9 cellular contexts compared by ENCODE assay signal in the genomic region with DNA sequence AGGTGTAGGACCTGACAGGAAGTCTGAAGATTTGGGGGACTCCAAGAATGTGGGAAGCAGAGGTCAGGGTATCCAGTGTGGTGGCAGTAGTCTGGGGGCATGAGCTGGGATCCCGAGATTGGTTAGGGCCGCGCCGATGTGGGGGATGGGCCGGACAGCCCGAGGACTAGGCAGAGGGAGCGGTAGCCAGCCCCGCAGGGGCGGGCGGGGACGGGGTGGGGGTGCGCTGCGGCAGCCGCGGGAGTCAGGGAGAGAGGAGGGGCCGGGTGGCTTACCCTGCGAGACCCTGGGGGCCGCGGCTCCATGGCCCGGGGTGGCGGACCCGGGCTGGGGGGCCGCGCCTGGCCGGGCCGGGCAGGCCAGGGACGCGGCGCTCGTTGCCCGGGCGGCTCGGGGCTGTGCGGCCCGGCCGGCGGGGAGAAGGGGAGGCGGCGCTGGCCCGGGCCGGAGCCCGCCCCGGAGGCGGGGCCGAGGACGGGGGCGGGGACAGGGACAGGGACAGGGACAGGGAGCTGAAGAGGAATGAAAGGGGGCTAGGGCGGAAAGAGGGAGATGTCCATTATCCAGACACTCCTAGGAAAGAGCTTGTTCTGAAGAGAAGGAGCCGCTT. TPM values are rescaled to one million over a fixed set of nuclear protein-coding genes. Genes with fewer than 3 reads are reported as not detected.
A peak's percentile ranks its signal among the peaks of the same experiment; 100 is the strongest.
DNase-seq lines count a peak whose midpoint lies in the region; ATAC-seq and TF ChIP-seq lines count a peak whose summit lies in the region.
"Had no signal": no experiment of that assay in that cellular context is flagged by ENCODE, and none has a peak within 500 bp of the region (broad histone marks: within the 10 kb centered on the region; RNA-seq: fewer than 3 reads in every experiment).

No MANE protein-coding gene starts in this region.

- peaks cover 0 to 81% of the 10 kb centered on the region in 2 experiments; a peak in 1 of 3 replicates for H3K36me3 ChIP-seq in HEK293 (ENCODE audit: control insufficient read depth in 2 of 2, insufficient read depth in 1 of 2, low read length in 2 of 2)

- peak overlapping the region; percentile 80 for H3K4me3 Mint-ChIP-seq in T-helper 17 cell
- peak overlapping the region; percentile 87 for H3K4me3 Mint-ChIP-seq in nephron progenitor cell
- H3K4me3 Mint-ChIP-seq: natural killer cell treated with Interleukin-12 subunit alpha and Interleukin-12 subunit beta and Interleukin-15 and Interleukin-18, amount 100 ng/mL, for 72 hours had no signal

- POLR2A ChIA-PET in HEK293 (lab: Yijun Ruan, JAX), result interaction anchor here (0.6 to 2.9 kb wide), 13 partner anchors 8 to 361 kb away, joined by 3 to 16 read pairs (median 3); partner anchors contain the start of genes CBX5 and HNRNPA1

- no peak overlapping the region for H3K27ac Mint-ChIP-seq in T-helper 17 cell
- no peak overlapping the region for H3K27ac Mint-ChIP-seq in nephron progenitor cell
- H3K27ac Mint-ChIP-seq: natural killer cell treated with Interleukin-12 subunit alpha and Interleukin-12 subunit beta and Interleukin-15 and Interleukin-18, amount 100 ng/mL, for 72 hours had no signal

- H3K27me3 Mint-ChIP-seq in T-helper 17 cell (no peaks in the 10 kb centered on the region), nephron progenitor cell (ENCODE audit: low read depth, poor library complexity) (peaks cover 7% of the 10 kb centered on the region)
- H3K27me3 Mint-ChIP-seq: natural killer cell treated with Interleukin-12 subunit alpha and Interleukin-12 subunit beta and Interleukin-15 and Interleukin-18, amount 100 ng/mL, for 72 hours had no signal

- H3K4me3 ChIP-seq in HEK293 (ENCODE audit: low read depth, low read length) (peak overlapping the region; percentile 42), fibroblast of pulmonary artery (replicated peaks; ENCODE audit: low read depth, low read length) (peak overlapping the region; percentile 59)

- CTCF ChIA-PET in HEK293 (lab: Yijun Ruan, JAX), result interaction anchor here (0.5 to 6.4 kb wide), 71 partner anchors 7 to 1555 kb away, joined by 3 to 85 read pairs (median 5); partner anchors contain the start of genes COPZ1, HOXC10, HOXC4 and HOXC9

- DNase-seq in AG20443 (ENCODE audit: low spot score), result peak; percentile 91
- no peak for DNase-seq in T-helper 17 cell
- peak; percentile 34 for DNase-seq in fibroblast of pulmonary artery (ENCODE audit: low read depth)
- DNase-seq in nephron progenitor cell, result peak; percentile 87
- DNase-seq in T-helper 9 cell, result no peak

- no peak for ATAC-seq in T-helper 17 cell
- no peak for ATAC-seq in GM21528 (IDR thresholded peaks at IDR 0.05; ENCODE audit: low FRiP score, unreplicated experiment)
- no peak for ATAC-seq in GM19023 (IDR thresholded peaks at IDR 0.05; ENCODE audit: unreplicated experiment)

- peaks cover 8% of the 10 kb centered on the region for H3K4me1 ChIP-seq in HEK293 (ENCODE audit: control insufficient read depth, insufficient read depth, low read length)

- no peaks in the 10 kb centered on the region for H3K9me3 Mint-ChIP-seq in nephron progenitor cell
- H3K9me3 Mint-ChIP-seq: natural killer cell treated with Interleukin-12 subunit alpha and Interleukin-12 subunit beta and Interleukin-15 and Interleukin-18, amount 100 ng/mL, for 72 hours had no signal

- H3K36me3 Mint-ChIP-seq in T-helper 17 cell (ENCODE audit: low read depth) (no peaks in the 10 kb centered on the region), nephron progenitor cell (ENCODE audit: low read depth) (peaks cover 11% of the 10 kb centered on the region)
- H3K36me3 Mint-ChIP-seq: natural killer cell treated with Interleukin-12 subunit alpha and Interleukin-12 subunit beta and Interleukin-15 and Interleukin-18, amount 100 ng/mL, for 72 hours had no signal

- H3K27ac ChIP-seq in HEK293 (ENCODE audit: extremely low read depth, low read depth, low read length), result no peak overlapping the region; the same call in 1 of the 2 replicates

- H3K4me1 Mint-ChIP-seq in T-helper 17 cell (peaks cover 14% of the 10 kb centered on the region), nephron progenitor cell (peaks cover 83% of the 10 kb centered on the region)

- TF ChIP-seq CTCF in HEK293 (tag by site-specific recombination; IDR thresholded peaks at IDR 0.05) (no peak), fibroblast of pulmonary artery (IDR thresholded peaks at IDR 0.05; ENCODE audit: low read length, missing control alignments) (no peak), nephron progenitor cell (IDR thresholded peaks at IDR 0.05) (no peak)

- H3K9me3 ChIP-seq in HEK293 (ENCODE audit: control insufficient read depth, insufficient read depth, low read depth, low read length), result no peaks in the 10 kb centered on the region
- no peaks in the 10 kb centered on the region for H3K9me3 ChIP-seq in T-helper 17 cell (ENCODE audit: control insufficient read depth, low read length, poor library complexity, severe bottlenecking)

TF ChIP-seq in HEK293, 187 proteins besides CTCF, POLR2A, EP300 and RAD21 (continues in another document):
- TF ChIP-seq GLIS2 (tag by site-specific recombination; IDR thresholded peaks at IDR 0.05), result peak; percentile 25; the same call in 1 of the 2 replicates
- no peak for TF ChIP-seq ZNF510 (tag by site-specific recombination; IDR thresholded peaks at IDR 0.05; ENCODE audit: insufficient replicate concordance)
- TF ChIP-seq ZNF692 (tag by site-specific recombination; IDR thresholded peaks at IDR 0.05), result no peak
- no peak for TF ChIP-seq ZNF239 (tag by site-specific recombination; IDR thresholded peaks at IDR 0.05)
- no peak for TF ChIP-seq ZNF404 (tag by site-specific recombination; IDR thresholded peaks at IDR 0.05)
- TF ChIP-seq, protein P1, sequence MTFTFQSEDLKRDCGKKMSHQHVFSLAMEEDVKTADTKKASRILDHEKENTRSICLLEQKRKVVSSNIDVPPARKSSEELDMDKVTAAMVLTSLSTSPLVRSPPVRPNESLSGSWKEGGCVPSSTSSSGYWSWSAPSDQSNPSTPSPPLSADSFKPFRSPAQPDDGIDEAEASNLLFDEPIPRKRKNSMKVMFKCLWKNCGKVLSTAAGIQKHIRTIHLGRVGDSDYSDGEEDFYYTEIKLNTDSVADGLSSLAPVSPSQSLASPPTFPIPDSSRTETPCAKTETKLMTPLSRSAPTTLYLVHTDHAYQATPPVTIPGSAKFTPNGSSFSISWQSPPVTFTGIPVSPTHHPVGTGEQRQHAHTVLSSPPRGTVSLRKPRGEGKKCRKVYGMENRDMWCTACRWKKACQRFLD (tag by site-specific recombination; IDR thresholded peaks at IDR 0.05), result no peak
- no peak for TF ChIP-seq ZNF670 (tag by site-specific recombination; IDR thresholded peaks at IDR 0.05; ENCODE audit: low read depth)
- TF ChIP-seq, protein P2, sequence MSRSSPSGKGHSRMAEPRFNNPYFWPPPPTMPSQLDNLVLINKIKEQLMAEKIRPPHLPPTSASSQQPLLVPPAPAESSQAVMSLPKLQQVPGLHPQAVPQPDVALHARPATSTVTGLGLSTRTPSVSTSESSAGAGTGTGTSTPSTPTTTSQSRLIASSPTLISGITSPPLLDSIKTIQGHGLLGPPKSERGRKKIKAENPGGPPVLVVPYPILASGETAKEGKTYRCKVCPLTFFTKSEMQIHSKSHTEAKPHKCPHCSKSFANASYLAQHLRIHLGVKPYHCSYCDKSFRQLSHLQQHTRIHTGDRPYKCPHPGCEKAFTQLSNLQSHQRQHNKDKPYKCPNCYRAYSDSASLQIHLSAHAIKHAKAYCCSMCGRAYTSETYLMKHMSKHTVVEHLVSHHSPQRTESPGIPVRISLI (tag by site-specific recombination; IDR thresholded peaks at IDR 0.05), result no peak
- TF ChIP-seq ZNF600 (tag by site-specific recombination; IDR thresholded peaks at IDR 0.05), result no peak
- TF ChIP-seq ZNF785 (tag by site-specific recombination; IDR thresholded peaks at IDR 0.05), result no peak
- no peak for TF ChIP-seq ZNF274 (IDR thresholded peaks at IDR 0.05; ENCODE audit: low read length)
- no peak for TF ChIP-seq ZNF274 (tag by site-specific recombination; IDR thresholded peaks at IDR 0.05; ENCODE audit: borderline replicate concordance)
- TF ChIP-seq, protein P3, sequence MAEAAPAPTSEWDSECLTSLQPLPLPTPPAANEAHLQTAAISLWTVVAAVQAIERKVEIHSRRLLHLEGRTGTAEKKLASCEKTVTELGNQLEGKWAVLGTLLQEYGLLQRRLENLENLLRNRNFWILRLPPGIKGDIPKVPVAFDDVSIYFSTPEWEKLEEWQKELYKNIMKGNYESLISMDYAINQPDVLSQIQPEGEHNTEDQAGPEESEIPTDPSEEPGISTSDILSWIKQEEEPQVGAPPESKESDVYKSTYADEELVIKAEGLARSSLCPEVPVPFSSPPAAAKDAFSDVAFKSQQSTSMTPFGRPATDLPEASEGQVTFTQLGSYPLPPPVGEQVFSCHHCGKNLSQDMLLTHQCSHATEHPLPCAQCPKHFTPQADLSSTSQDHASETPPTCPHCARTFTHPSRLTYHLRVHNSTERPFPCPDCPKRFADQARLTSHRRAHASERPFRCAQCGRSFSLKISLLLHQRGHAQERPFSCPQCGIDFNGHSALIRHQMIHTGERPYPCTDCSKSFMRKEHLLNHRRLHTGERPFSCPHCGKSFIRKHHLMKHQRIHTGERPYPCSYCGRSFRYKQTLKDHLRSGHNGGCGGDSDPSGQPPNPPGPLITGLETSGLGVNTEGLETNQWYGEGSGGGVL (tag by site-specific recombination; IDR thresholded peaks at IDR 0.05), result no peak
- TF ChIP-seq ZBTB17 (tag by site-specific recombination; IDR thresholded peaks at IDR 0.05), result no peak
- TF ChIP-seq ZNF558 (tag by site-specific recombination; IDR thresholded peaks at IDR 0.05), result no peak
- no peak for TF ChIP-seq HOXD13 (CRISPR knock-in tag; IDR thresholded peaks at IDR 0.05; ENCODE audit: borderline replicate concordance)
- no peak for TF ChIP-seq ZBTB1 (tag by site-specific recombination; IDR thresholded peaks at IDR 0.05)
- TF ChIP-seq KLF1 (tag by site-specific recombination; IDR thresholded peaks at IDR 0.05), result peak; percentile 40; the same call in 1 of the 2 replicates
- TF ChIP-seq ZNF23 (tag by site-specific recombination; IDR thresholded peaks at IDR 0.05; ENCODE audit: borderline replicate concordance), result no peak

RNA-seq across cellular contexts. Expression of gene ZNF385A, which starts 5.6 kb away (rescaled TPM):
- 1 to 10 TPM; 3.4 to 5.7 TPM for total RNA-seq in T-helper 17 cell

RNA-seq across cellular contexts. Expression of gene GPR84, which starts 14.6 kb away (rescaled TPM):
- total RNA-seq in T-helper 17 cell, result under 1 TPM; 0.57 to 0.99 TPM

RNA-seq across cellular contexts. Expression of gene ITGA5, which starts 40.2 kb away (rescaled TPM):
- 10 to 100 TPM; 61.6 to 71.4 TPM for total RNA-seq in T-helper 17 cell

RNA-seq across cellular contexts. Expression of gene COPZ1, which starts 54.0 kb away (rescaled TPM):
- total RNA-seq in T-helper 17 cell, result 10 to 100 TPM; 58.6 to 63.3 TPM

Comparison
In these comparisons a context has a peak if more than half of its experiments do, and no peak if none do; other contexts are left out.
1. DNase-seq: peak in AG20443 (single experiment), fibroblast of pulmonary artery (single experiment) and nephron progenitor cell (single experiment); none in T-helper 17 cell (0 of 3) and T-helper 9 cell (single experiment).